21 cellular contexts compared by ENCODE assay signal in genomic region chr12:69386921-69387320, GRCh38. TPM values are rescaled to one million over a fixed set of nuclear protein-coding genes. Genes with fewer than 3 reads are reported as not detected.
DNase-seq lines count a peak whose midpoint lies in the region; ATAC-seq, FAIRE-seq and TF ChIP-seq lines count a peak whose summit lies in the region.
"Had no signal": no experiment of that assay in that cellular context is flagged by ENCODE, and none has a peak within 500 bp of the region (broad histone marks: within the 10 kb centered on the region; RNA-seq: fewer than 3 reads in every experiment).

No MANE protein-coding gene starts in this region.

- H3K27me3 ChIP-seq in K562 (ENCODE audit: control insufficient read depth in 2 of 2, insufficient read depth in 2 of 2, low read length in 2 of 2) = no peaks in the 10 kb centered on the region
- H3K27me3 ChIP-seq: BLaER1 had no signal

- ATAC-seq in activated T-cell treated with anti-CD3 and anti-CD28 coated beads, Interleukin-2, amount 50 U/mL, for 72 hours (replicated peaks in 1 of 2) = peak; percentile 40 to 77
- no peak for ATAC-seq in T-helper 17 cell
- ATAC-seq in K562 = no peak
- no peak for ATAC-seq in GM21423 (IDR thresholded peaks at IDR 0.05; ENCODE audit: unreplicated experiment)
- no peak for ATAC-seq in HG02840 (IDR thresholded peaks at IDR 0.05; ENCODE audit: low FRiP score, unreplicated experiment)
- ATAC-seq: CD8-positive, alpha-beta T cell; GM23338; HCT116 had no signal

- no peaks in the 10 kb centered on the region for H3K79me2 ChIP-seq in K562 (ENCODE audit: control insufficient read depth, insufficient read depth, low read length)

- TF ChIP-seq RAD21 in K562 (CRISPR knock-in tag; conservative IDR thresholded peaks at IDR 0.05 in 1 of 2, IDR thresholded peaks at IDR 0.05 in 1 of 2) = no peak

- peaks cover 58% of the 10 kb centered on the region for H3K36me3 ChIP-seq in K562 (ENCODE audit: control insufficient read depth, insufficient read depth, low read length)

- H4K20me1 ChIP-seq in K562 (replicated peaks; ENCODE audit: control insufficient read depth, insufficient read depth, low read length) = no peaks in the 10 kb centered on the region

- 97% methylated on average over 2 of the region's 2 CpGs for WGBS in K562 (ENCODE audit: insufficient coverage, low coverage, missing lambda C conversion rate)

- H3K4me1 ChIP-seq in K562 (replicated peaks in 1 of 2; ENCODE audit: control insufficient read depth in 2 of 2, insufficient read depth in 2 of 2, low read length in 2 of 2) = no peaks in the 10 kb centered on the region; a peak in 1 of 5 replicates

- no peak for TF ChIP-seq POLR2A in K562 (conservative IDR thresholded peaks at IDR 0.05)

- in situ Hi-C loops in K562 (cut with MboI) = no loop called here

- no peak overlapping the region for H3K4me3 Mint-ChIP-seq in activated T-cell treated with anti-CD3 and anti-CD28 coated beads, Interleukin-2, amount 50 U/mL, for 72 hours
- H3K4me3 Mint-ChIP-seq in activated T-cell treated with anti-CD3 and anti-CD28 coated beads, Interleukin-2, amount 50 U/mL, for 24 hours = no peak overlapping the region
- H3K4me3 Mint-ChIP-seq in T-helper 17 cell = no peak overlapping the region
- H3K4me3 Mint-ChIP-seq: B cell; CD4-positive, CD25-positive, alpha-beta regulatory T cell; CD8-positive, alpha-beta T cell; GM23338; H9 had no signal

- TF ChIP-seq CTCF in K562 (IDR thresholded peaks at IDR 0.05 in 2 of 3, conservative IDR thresholded peaks at IDR 0.05 in 1 of 3; ENCODE audit: insufficient read depth in 2 of 3, low read depth in 1 of 3, low read length in 3 of 3) = no peak

- H3K9me1 ChIP-seq in K562 (ENCODE audit: control insufficient read depth, insufficient read depth, low read length) = no peaks in the 10 kb centered on the region

- peak overlapping the region; percentile 14 for H3K27ac Mint-ChIP-seq in activated T-cell treated with anti-CD3 and anti-CD28 coated beads, Interleukin-2, amount 50 U/mL, for 72 hours
- H3K27ac Mint-ChIP-seq in activated T-cell treated with anti-CD3 and anti-CD28 coated beads, Interleukin-2, amount 50 U/mL, for 24 hours = no peak overlapping the region
- peak overlapping the region; percentile 72 for H3K27ac Mint-ChIP-seq in T-helper 17 cell
- H3K27ac Mint-ChIP-seq: B cell; CD8-positive, alpha-beta T cell; GM23338 had no signal

- CTCF ChIA-PET in K562 (lab: Yijun Ruan, JAX; ENCODE audit: low intra/inter-chr PET ratio) = no interaction called here

- no peak overlapping the region for H3K4me2 ChIP-seq in K562 (ENCODE audit: insufficient read depth, low read length)
- H3K4me2 ChIP-seq: BLaER1, GM23338 had no signal

- no peak overlapping the region for H3K9ac ChIP-seq in K562 (ENCODE audit: insufficient read depth in 1 of 2, low read depth in 2 of 2, low read length in 2 of 2)
- H3K9ac ChIP-seq: BLaER1 had no signal

- no peak overlapping the region for H3K27ac ChIP-seq in K562 (ENCODE audit: extremely low read depth, low read depth, low read length)
- H3K27ac ChIP-seq: BLaER1, C4-2B had no signal

- no peak for DNase-seq in activated T-cell treated with anti-CD3 and anti-CD28 coated beads, Interleukin-2, amount 50 U/mL, for 72 hours
- DNase-seq in activated T-cell treated with anti-CD3 and anti-CD28 coated beads, Interleukin-2, amount 50 U/mL, for 24 hours = no peak
- no peak for DNase-seq in T-helper 17 cell
- no peak for DNase-seq in K562 (ENCODE audit: extremely low read depth in 1 of 4, low spot score in 3 of 4)
- DNase-seq: Caco-2; CD4-positive, CD25-positive, alpha-beta regulatory T cell; CD8-positive, alpha-beta T cell; DMS153; DND-41; H9 had no signal

- no peak for FAIRE-seq in K562 (lab: Jason Lieb, UNC)
- FAIRE-seq: G401.6, GM19239 had no signal

- H3K9me3 ChIP-seq in T-helper 17 cell (ENCODE audit: control insufficient read depth, low read length, poor library complexity, severe bottlenecking) = no peaks in the 10 kb centered on the region
- H3K9me3 ChIP-seq in K562 (replicated peaks; ENCODE audit: control insufficient read depth, insufficient read depth, low read depth, low read length) = no peaks in the 10 kb centered on the region
- H3K9me3 ChIP-seq: BLaER1, Caco-2 had no signal

- H3K9me3 Mint-ChIP-seq in activated T-cell treated with anti-CD3 and anti-CD28 coated beads, Interleukin-2, amount 50 U/mL, for 72 hours = no peaks in the 10 kb centered on the region
- H3K9me3 Mint-ChIP-seq in activated T-cell treated with anti-CD3 and anti-CD28 coated beads, Interleukin-2, amount 50 U/mL, for 24 hours = no peaks in the 10 kb centered on the region
- H3K9me3 Mint-ChIP-seq: CD4-positive, CD25-positive, alpha-beta regulatory T cell; CD8-positive, alpha-beta T cell; GM23338; H9 had no signal

- peaks cover 12% of the 10 kb centered on the region for H3K4me1 Mint-ChIP-seq in activated T-cell treated with anti-CD3 and anti-CD28 coated beads, Interleukin-2, amount 50 U/mL, for 72 hours (ENCODE audit: low read depth)
- peaks cover 18% of the 10 kb centered on the region for H3K4me1 Mint-ChIP-seq in activated T-cell treated with anti-CD3 and anti-CD28 coated beads, Interleukin-2, amount 50 U/mL, for 24 hours (ENCODE audit: low read depth)
- peaks cover 10% of the 10 kb centered on the region for H3K4me1 Mint-ChIP-seq in T-helper 17 cell
- H3K4me1 Mint-ChIP-seq: B cell, GM23338 had no signal

- no peaks in the 10 kb centered on the region for H3K27me3 Mint-ChIP-seq in activated T-cell treated with anti-CD3 and anti-CD28 coated beads, Interleukin-2, amount 50 U/mL, for 72 hours (ENCODE audit: low read depth)
- H3K27me3 Mint-ChIP-seq in activated T-cell treated with anti-CD3 and anti-CD28 coated beads, Interleukin-2, amount 50 U/mL, for 24 hours = no peaks in the 10 kb centered on the region
- no peaks in the 10 kb centered on the region for H3K27me3 Mint-ChIP-seq in T-helper 17 cell
- H3K27me3 Mint-ChIP-seq: B cell; CD4-positive, CD25-positive, alpha-beta regulatory T cell had no signal

- POLR2A ChIA-PET in K562 (lab: Yijun Ruan, JAX) = no interaction called here

- no peak for TF ChIP-seq EP300 in K562 (IDR thresholded peaks at IDR 0.05; ENCODE audit: low read length)

- no peak overlapping the region for H2AFZ ChIP-seq in K562 (ENCODE audit: low read depth, low read length)
- H2AFZ ChIP-seq: GM23338 had no signal

- intact Hi-C loops in K562 (cut with micrococcal nuclease) = no loop called here

- H3K36me3 Mint-ChIP-seq in activated T-cell treated with anti-CD3 and anti-CD28 coated beads, Interleukin-2, amount 50 U/mL, for 72 hours (ENCODE audit: insufficient read depth in 2 of 2) = peaks cover 8 to 24% of the 10 kb centered on the region in 2 donors
- peaks cover 73% of the 10 kb centered on the region for H3K36me3 Mint-ChIP-seq in activated T-cell treated with anti-CD3 and anti-CD28 coated beads, Interleukin-2, amount 50 U/mL, for 24 hours (ENCODE audit: low read depth)
- H3K36me3 Mint-ChIP-seq in T-helper 17 cell (ENCODE audit: low read depth) = peaks cover 8% of the 10 kb centered on the region

- no TSS peak for BruUV-seq in K562 (replicated peaks; lab: Mats Ljungman, UMichigan)

- H3K4me3 ChIP-seq in K562 = no peak overlapping the region
- H3K4me3 ChIP-seq: BLaER1, GM23338 had no signal

TF ChIP-seq in K562, 482 proteins besides CTCF, POLR2A, EP300 and RAD21 (continues in another document):
- TF ChIP-seq C11orf30 (IDR thresholded peaks at IDR 0.05; ENCODE audit: low read depth) (0 out of 2 replicates have a peak, but pooled peaks have one; percentile 13), ETS2 (tag; IDR thresholded peaks at IDR 0.05; ENCODE audit: borderline replicate concordance, poor library complexity, severe bottlenecking) (no peak)

RNA-seq across cellular contexts. Expression of gene YEATS4, which starts 27.4 kb away (rescaled TPM):
- total RNA-seq in activated T-cell treated with anti-CD3 and anti-CD28 coated beads, Interleukin-2, amount 50 U/mL, for 72 hours = 10 to 100 TPM; 49.3 to 54.5 TPM
- 10 to 100 TPM; 34.0 to 36.7 TPM for total RNA-seq in T-helper 17 cell
- total RNA-seq in K562 (2011; cell fraction: chromatin; rRNA removed; ENCODE audit: low replicate concordance) = 10.0 and 21.9 TPM in 2 replicates
- 10.8 and 18.6 TPM in 2 replicates for total RNA-seq in K562 (2011; cell fraction: nucleolus; rRNA removed)
- 14.5 and 16.9 TPM in 2 replicates for total RNA-seq in K562 (2011; cell fraction: nucleoplasm; rRNA removed)
- 39.3 and 82.5 TPM in 2 replicates for total RNA-seq in K562 (2014; rRNA removed)
- total RNA-seq in K562 (2014; rRNA removed; fragmentation: Illumina TruSeq; extraction: Trizol) = 52.9 and 62.2 TPM in 2 replicates
- total RNA-seq in K562 (2015; rRNA removed; fragmentation: Illumina TruSeq; extraction: Trizol) = 41.2 and 41.3 TPM in 2 replicates
- total RNA-seq in K562 (2021) = 33.0 and 39.2 TPM in 2 replicates
- polyA plus RNA-seq in K562 (2011; rRNA removed) = 37.8 and 50.2 TPM in 2 replicates
- polyA plus RNA-seq in K562 (2011; cell fraction: cytosol; rRNA removed) = 27.5 and 29.8 TPM in 2 replicates
- 11.5 and 13.0 TPM in 2 replicates for polyA plus RNA-seq in K562 (2011; cell fraction: nucleus; rRNA removed)
- 30.1 and 43.6 TPM in 2 replicates for polyA plus RNA-seq in K562 (2012)
- 45.2 and 49.2 TPM in 2 replicates for polyA plus RNA-seq in K562 (2014; fragmentation: Illumina TruSeq; extraction: Trizol)
- polyA plus RNA-seq in K562 (2014; fragmentation: Nextera tagmentation; extraction: Ambion mirVana) = 10 to 100 TPM; 25.9 to 26.3 TPM
- polyA plus RNA-seq in K562 (2014; rRNA removed) = 61.0 and 92.2 TPM in 2 replicates
- polyA minus RNA-seq in K562 (2011; rRNA and poly(A)+ RNA removed) = 20.0 and 24.0 TPM in 2 replicates
- 22.5 and 24.1 TPM in 2 replicates for polyA minus RNA-seq in K562 (2011; cell fraction: cytosol; rRNA and poly(A)+ RNA removed)
- 14.9 and 31.8 TPM in 2 replicates for polyA minus RNA-seq in K562 (2011; cell fraction: nucleus; rRNA and poly(A)+ RNA removed)

RNA-seq across cellular contexts. Expression of gene LYZ, which starts 38.7 kb away (rescaled TPM):
- under 1 TPM in 1 of 2 donors, not detected in 1; 0.37 TPM for total RNA-seq in activated T-cell treated with anti-CD3 and anti-CD28 coated beads, Interleukin-2, amount 50 U/mL, for 72 hours
- 100 to 1,000 TPM in 1 of 2 donors, 10 to 100 TPM in 1; 66.3 to 134 TPM for total RNA-seq in T-helper 17 cell
- 6.4 and 13.8 TPM in 2 replicates for total RNA-seq in K562 (2011; cell fraction: chromatin; rRNA removed; ENCODE audit: low replicate concordance)
- total RNA-seq in K562 (2011; cell fraction: nucleolus; rRNA removed) = 11.3 and 12.5 TPM in 2 replicates
- 15.8 and 17.8 TPM in 2 replicates for total RNA-seq in K562 (2011; cell fraction: nucleoplasm; rRNA removed)
- total RNA-seq in K562 (2014; rRNA removed) = 30.1 and 38.1 TPM in 2 replicates
- total RNA-seq in K562 (2014; rRNA removed; fragmentation: Illumina TruSeq; extraction: Trizol) = 64.1 and 64.8 TPM in 2 replicates
- 96.3 and 99.0 TPM in 2 replicates for total RNA-seq in K562 (2015; rRNA removed; fragmentation: Illumina TruSeq; extraction: Trizol)
- total RNA-seq in K562 (2021) = 31.9 and 32.0 TPM in 2 replicates
- polyA plus RNA-seq in K562 (2011; rRNA removed) = 35.6 and 41.2 TPM in 2 replicates
- polyA plus RNA-seq in K562 (2011; cell fraction: cytosol; rRNA removed) = 25.8 and 34.2 TPM in 2 replicates
- polyA plus RNA-seq in K562 (2011; cell fraction: nucleus; rRNA removed) = 4.1 and 6.9 TPM in 2 replicates
- polyA plus RNA-seq in K562 (2012) = 63.9 and 76.2 TPM in 2 replicates
- polyA plus RNA-seq in K562 (2014; fragmentation: Illumina TruSeq; extraction: Trizol) = 42.1 and 46.5 TPM in 2 replicates
- polyA plus RNA-seq in K562 (2014; fragmentation: Nextera tagmentation; extraction: Ambion mirVana) = 10 to 100 TPM; 44.0 to 47.0 TPM
- polyA plus RNA-seq in K562 (2014; rRNA removed) = 27.2 and 37.0 TPM in 2 replicates
- polyA minus RNA-seq in K562 (2011; rRNA and poly(A)+ RNA removed) = 85.6 and 103 TPM in 2 replicates
- polyA minus RNA-seq in K562 (2011; cell fraction: cytosol; rRNA and poly(A)+ RNA removed) = 23.7 and 37.9 TPM in 2 replicates
- polyA minus RNA-seq in K562 (2011; cell fraction: nucleus; rRNA and poly(A)+ RNA removed) = 2.4 and 5.3 TPM in 2 replicates
- total RNA-seq: GM23338, H4, H9 had no signal
- polyA plus RNA-seq: AG04450, GM23338 had no signal

Comparison
In these comparisons a context has a peak if more than half of its experiments do, and no peak if none do; other contexts are left out.
1. ATAC-seq: peak in activated T-cell treated with anti-CD3 and anti-CD28 coated beads, Interleukin-2, amount 50 U/mL, for 72 hours (2 of 2); none in T-helper 17 cell (single experiment), K562 (single experiment), GM21423 (single experiment) and HG02840 (single experiment).
2. RNA of gene LYZ, which starts 38.7 kb away (total RNA-seq): 66.3 to 134 TPM in T-helper 17 cell and 6.4 to 99.0 TPM in K562; 0.37 TPM in activated T-cell treated with anti-CD3 and anti-CD28 coated beads, Interleukin-2, amount 50 U/mL, for 72 hours; every median in the first group is over 4 times any median in the second.